ENCODE assay signal across 25 cellular contexts in genomic region chr2:112658301-112658700, GRCh38. TPM values are rescaled to one million over a fixed set of nuclear protein-coding genes. Genes with fewer than 3 reads are reported as not detected.
DNase-seq lines count a peak whose midpoint lies in the region; ATAC-seq and TF ChIP-seq lines count a peak whose summit lies in the region.
"Had no signal": no experiment of that assay in that cellular context is flagged by ENCODE, and none has a peak within 500 bp of the region (broad histone marks: within the 10 kb centered on the region; RNA-seq: fewer than 3 reads in every experiment).

No MANE protein-coding gene starts in this region.

- intact Hi-C loops in natural killer cell (cut with micrococcal nuclease): no loop called here

- H3K9me3 Mint-ChIP-seq in T-helper 1 cell treated with Interleukin-12 subunit alpha and Interleukin-12 subunit beta and Interleukin-4 antibody, amounts not matched to agents 30 μg/mL and 1 μg/mL, for 36 hours: no peaks in the 10 kb centered on the region
- H3K9me3 Mint-ChIP-seq in activated naive CD8-positive, alpha-beta T cell treated with anti-CD3 and anti-CD28 coated beads, Interleukin-2, amount 50 U/mL, for 24 hours: no peaks in the 10 kb centered on the region
- H3K9me3 Mint-ChIP-seq in natural killer cell: no peaks in the 10 kb centered on the region
- H3K9me3 Mint-ChIP-seq: naive B cell had no signal

- no peaks in the 10 kb centered on the region for H3K27me3 Mint-ChIP-seq in T-helper 1 cell treated with Interleukin-12 subunit alpha and Interleukin-12 subunit beta and Interleukin-4 antibody, amounts not matched to agents 30 μg/mL and 1 μg/mL, for 36 hours (ENCODE audit: low read depth)
- H3K27me3 Mint-ChIP-seq in activated naive CD8-positive, alpha-beta T cell treated with anti-CD3 and anti-CD28 coated beads, Interleukin-2, amount 50 U/mL, for 24 hours: no peaks in the 10 kb centered on the region
- no peaks in the 10 kb centered on the region for H3K27me3 Mint-ChIP-seq in natural killer cell (ENCODE audit: low read depth in 2 of 2)
- H3K27me3 Mint-ChIP-seq: naive B cell had no signal

- no peak for DNase-seq in T-helper 1 cell
- DNase-seq in NB4 (ENCODE audit: low read depth): no peak
- no peak for DNase-seq in activated naive CD8-positive, alpha-beta T cell treated with anti-CD3 and anti-CD28 coated beads, Interleukin-2, amount 50 U/mL, for 24 hours
- no peak for DNase-seq in natural killer cell
- no peak for DNase-seq in AML-193 (lab: John Stamatoyannopoulos, UW)
- no peak for DNase-seq in HK-2 (ENCODE audit: unreplicated experiment)
- DNase-seq in activated effector memory CD4-positive, alpha-beta T cell treated with Interleukin-2 at 50 U/mL for 16 hours: no peak
- DNase-seq: 8988T; activated CD4-positive, CD25-positive, alpha-beta regulatory T cell; activated naive CD4-positive, alpha-beta T cell treated with anti-CD3 and anti-CD28 coated beads, Interleukin-2, amount 50 U/mL, for 16 hours; cortex of kidney; DMS153; gastrocnemius medialis; H7; kidney; naive B cell; NCI-H1105 treated with DMSO at 0.1 percent for 48 hours; NCI-H524; posterior cingulate gyrus; SHP77 treated with DMSO at 0.1 percent for 48 hours; stimulated activated CD4-positive, alpha-beta T cell treated with anti-CD3 and anti-CD28 coated beads, Interleukin-1b, Interleukin-23, amount 100 ng/mL, for 48 hours; stimulated activated naive CD8-positive, alpha-beta T cell treated with anti-CD3 and anti-CD28 coated beads, Interleukin-15, Interleukin-2, amounts not matched to agents 100 U/mL and 50 U/mL, for 24 hours; transverse colon had no signal

- peak overlapping the region; percentile 25 for H3K4me3 Mint-ChIP-seq in T-helper 1 cell treated with Interleukin-12 subunit alpha and Interleukin-12 subunit beta and Interleukin-4 antibody, amounts not matched to agents 30 μg/mL and 1 μg/mL, for 36 hours
- no peak overlapping the region for H3K4me3 Mint-ChIP-seq in activated naive CD8-positive, alpha-beta T cell treated with anti-CD3 and anti-CD28 coated beads, Interleukin-2, amount 50 U/mL, for 24 hours
- peak overlapping the region; percentile 31 for H3K4me3 Mint-ChIP-seq in natural killer cell
- H3K4me3 Mint-ChIP-seq: naive B cell had no signal

- TF ChIP-seq CTCF in NB4 (IDR thresholded peaks at IDR 0.05; ENCODE audit: low read depth, low read length) (no peak), natural killer cell (IDR thresholded peaks at IDR 0.05) (no peak)

- ATAC-seq in activated naive CD8-positive, alpha-beta T cell treated with anti-CD3 and anti-CD28 coated beads, Interleukin-2, amount 50 U/mL, for 24 hours: no peak
- ATAC-seq in natural killer cell: no peak
- ATAC-seq: gastrocnemius medialis; stimulated activated naive CD8-positive, alpha-beta T cell treated with anti-CD3 and anti-CD28 coated beads, Interleukin-15, Interleukin-2, amounts not matched to agents 100 U/mL and 50 U/mL, for 24 hours had no signal

- H3K4me1 Mint-ChIP-seq in T-helper 1 cell treated with Interleukin-12 subunit alpha and Interleukin-12 subunit beta and Interleukin-4 antibody, amounts not matched to agents 30 μg/mL and 1 μg/mL, for 36 hours (ENCODE audit: low read depth): peaks cover 60% of the 10 kb centered on the region
- H3K4me1 Mint-ChIP-seq in activated naive CD8-positive, alpha-beta T cell treated with anti-CD3 and anti-CD28 coated beads, Interleukin-2, amount 50 U/mL, for 24 hours: peaks cover 53% of the 10 kb centered on the region
- H3K4me1 Mint-ChIP-seq in natural killer cell: peaks cover 62 to 68% of the 10 kb centered on the region in 2 donors

- peak overlapping the region; percentile 25 for H3K4me3 ChIP-seq in NB4 (ENCODE audit: low read depth, low read length)
- H3K4me3 ChIP-seq: BLaER1, gastrocnemius medialis, transverse colon had no signal

- peaks cover 74% of the 10 kb centered on the region for H3K36me3 Mint-ChIP-seq in T-helper 1 cell treated with Interleukin-12 subunit alpha and Interleukin-12 subunit beta and Interleukin-4 antibody, amounts not matched to agents 30 μg/mL and 1 μg/mL, for 36 hours (ENCODE audit: low read depth)
- H3K36me3 Mint-ChIP-seq in activated naive CD8-positive, alpha-beta T cell treated with anti-CD3 and anti-CD28 coated beads, Interleukin-2, amount 50 U/mL, for 24 hours (ENCODE audit: low read depth): peaks cover 88% of the 10 kb centered on the region
- peaks cover 54% of the 10 kb centered on the region for H3K36me3 Mint-ChIP-seq in natural killer cell

- no peak overlapping the region for H3K27ac Mint-ChIP-seq in T-helper 1 cell treated with Interleukin-12 subunit alpha and Interleukin-12 subunit beta and Interleukin-4 antibody, amounts not matched to agents 30 μg/mL and 1 μg/mL, for 36 hours
- H3K27ac Mint-ChIP-seq in activated naive CD8-positive, alpha-beta T cell treated with anti-CD3 and anti-CD28 coated beads, Interleukin-2, amount 50 U/mL, for 24 hours: peak overlapping the region; percentile 35
- peak overlapping the region; percentile 74 to 89 for H3K27ac Mint-ChIP-seq in natural killer cell

- no peak for TF ChIP-seq POLR2A in NB4 (IDR thresholded peaks at IDR 0.05; ENCODE audit: extremely low read depth, insufficient read length)

RNA-seq across cellular contexts. Expression of gene SLC20A1, which starts 12.6 kb away (rescaled TPM):
- 100 to 1,000 TPM; 193 to 241 (median 233) TPM for total RNA-seq in natural killer cell
